1 cellular context compared by ENCODE assay signal in genomic region chr10:133230023-133230319, GRCh38.
TF ChIP-seq lines count a peak whose summit lies in the region.

A gene with protein sequence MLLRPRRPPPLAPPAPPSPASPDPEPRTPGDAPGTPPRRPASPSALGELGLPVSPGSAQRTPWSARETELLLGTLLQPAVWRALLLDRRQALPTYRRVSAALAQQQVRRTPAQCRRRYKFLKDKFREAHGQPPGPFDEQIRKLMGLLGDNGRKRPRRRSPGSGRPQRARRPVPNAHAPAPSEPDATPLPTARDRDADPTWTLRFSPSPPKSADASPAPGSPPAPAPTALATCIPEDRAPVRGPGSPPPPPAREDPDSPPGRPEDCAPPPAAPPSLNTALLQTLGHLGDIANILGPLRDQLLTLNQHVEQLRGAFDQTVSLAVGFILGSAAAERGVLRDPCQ (plus strand): TSS chr10:133230217. CDS start chr10:133230289, 72 bp downstream.

TF ChIP-seq in IMR-90, 13 proteins besides CTCF, POLR2A, EP300 and RAD21 (continued from another document):
- TF ChIP-seq MAFK (IDR thresholded peaks at IDR 0.05; ENCODE audit: low read depth, low read length) (no peak), MXI1 (IDR thresholded peaks at IDR 0.05; ENCODE audit: borderline replicate concordance, low read depth, low read length) (no peak)
